Comparison of ENCODE assay signal across 1 cellular context in the genomic region with DNA sequence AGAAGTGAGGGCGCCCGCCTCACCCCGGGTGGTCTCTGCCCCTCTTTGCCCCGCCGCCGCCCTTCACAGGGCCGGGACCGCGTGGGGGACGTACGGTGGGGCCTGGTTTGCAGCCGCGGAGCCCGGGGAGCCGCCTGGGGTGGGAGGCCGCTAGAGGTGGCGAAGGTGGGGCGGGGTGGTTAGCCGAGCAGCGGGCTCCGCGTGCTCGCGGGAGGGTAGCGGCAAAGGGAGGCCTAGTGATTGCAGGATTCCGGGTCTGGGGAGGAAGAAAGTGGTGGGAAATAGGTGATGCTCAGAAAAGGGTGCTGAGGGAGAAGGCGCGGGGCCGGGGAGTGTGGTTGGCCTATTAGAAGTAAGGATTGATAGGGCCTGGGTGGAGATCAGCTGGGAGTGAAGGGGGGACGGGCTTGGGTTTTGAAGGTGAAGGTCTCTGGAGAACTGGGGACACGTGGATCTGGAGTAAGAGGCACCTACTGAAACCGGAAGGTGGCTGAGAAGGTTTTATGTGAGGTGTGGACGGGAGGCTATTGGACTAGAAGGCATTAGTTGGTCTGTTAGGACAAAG.
TF ChIP-seq lines count a peak whose summit lies in the region.

No MANE protein-coding gene starts in this region.

TF ChIP-seq in K562, 482 proteins besides CTCF, POLR2A, EP300 and RAD21 (continued from another document and continues in another):
- 0 out of 2 replicates have a peak, but pooled peaks have one; percentile 85 for TF ChIP-seq TRIM25 (IDR thresholded peaks at IDR 0.05; ENCODE audit: borderline replicate concordance)
- TF ChIP-seq ZNF507 (tag; conservative IDR thresholded peaks at IDR 0.05), result no peak
- TF ChIP-seq EWSR1 (IDR thresholded peaks at IDR 0.05; ENCODE audit: borderline replicate concordance, low read depth, partially characterized antibody), result no peak
- TF ChIP-seq ZNF780A (CRISPR knock-in tag; IDR thresholded peaks at IDR 0.05), result no peak
- TF ChIP-seq POU5F1 (IDR thresholded peaks at IDR 0.05; ENCODE audit: borderline replicate concordance, low read depth, low read length, partially characterized antibody), result no peak
- no peak for TF ChIP-seq ILK (tag; IDR thresholded peaks at IDR 0.05; ENCODE audit: borderline replicate concordance, low read depth)
- no peak for TF ChIP-seq SMARCA5 (IDR thresholded peaks at IDR 0.05)
- no peak for TF ChIP-seq TCF3 (CRISPR knock-in tag; IDR thresholded peaks at IDR 0.05)
- peak in 1 of 2 experiments; percentile 93; a peak in 2 of 4 replicates for TF ChIP-seq SIN3A (IDR thresholded peaks at IDR 0.05; ENCODE audit: borderline replicate concordance in 2 of 2, control insufficient read depth in 1 of 2, low read depth in 2 of 2, low read length in 2 of 2)
- no peak for TF ChIP-seq CBX8 (IDR thresholded peaks at IDR 0.05; ENCODE audit: borderline replicate concordance, extremely low read depth, low read depth, low read length, poor library complexity, severe bottlenecking)
- no peak for TF ChIP-seq CEBPZ (IDR thresholded peaks at IDR 0.05; ENCODE audit: borderline replicate concordance, low read depth, low read length)
- TF ChIP-seq HDAC1 (IDR thresholded peaks at IDR 0.05), result peak in 1 of 2 experiments; percentile 89; a peak in 2 of 4 replicates
- no peak for TF ChIP-seq ZNF707 (CRISPR knock-in tag; conservative IDR thresholded peaks at IDR 0.05)
- no peak for TF ChIP-seq ZNF445 (CRISPR knock-in tag; IDR thresholded peaks at IDR 0.05; ENCODE audit: low read depth)
- no peak for TF ChIP-seq SMARCC2 (IDR thresholded peaks at IDR 0.05; ENCODE audit: low read depth)
- TF ChIP-seq HLTF (IDR thresholded peaks at IDR 0.05), result no peak
- TF ChIP-seq CCAR2 (IDR thresholded peaks at IDR 0.05; ENCODE audit: low read depth, low read length), result no peak
- no peak for TF ChIP-seq HNRNPL (IDR thresholded peaks at IDR 0.05; ENCODE audit: low read depth, low read length)
- no peak for TF ChIP-seq SP2 (IDR thresholded peaks at IDR 0.05; ENCODE audit: extremely low read depth, low read depth, low read length, poor library complexity, severe bottlenecking)
- TF ChIP-seq E2F6 (IDR thresholded peaks at IDR 0.05; ENCODE audit: borderline replicate concordance in 1 of 2, extremely low read depth in 1 of 2, insufficient read depth in 1 of 2, insufficient read length in 1 of 2, low read depth in 1 of 2, low read length in 1 of 2, poor library complexity in 1 of 2, severe bottlenecking in 1 of 2), result peak in 1 of 2 experiments; percentile 82
- TF ChIP-seq KDM1A (IDR thresholded peaks at IDR 0.05), result peak in 1 of 2 experiments; percentile 44; a peak in 1 of 4 replicates
- TF ChIP-seq EGR1 (conservative IDR thresholded peaks at IDR 0.05), result peak; percentile 74
- no peak for TF ChIP-seq CREB1 (IDR thresholded peaks at IDR 0.05)
- no peak for TF ChIP-seq CREB1 (CRISPR knock-in tag; IDR thresholded peaks at IDR 0.05)
- TF ChIP-seq ARNT (IDR thresholded peaks at IDR 0.05), result no peak
- no peak for TF ChIP-seq NONO (IDR thresholded peaks at IDR 0.05; ENCODE audit: low read depth in 2 of 2, low read length in 1 of 2)
- TF ChIP-seq MXI1 (IDR thresholded peaks at IDR 0.05; ENCODE audit: low read depth, low read length), result peak; percentile 43; the same call in 1 of the 2 replicates
- TF ChIP-seq RBBP5 (IDR thresholded peaks at IDR 0.05; ENCODE audit: borderline replicate concordance, insufficient read depth, low read length, poor library complexity, severe bottlenecking), result no peak
- 0 out of 2 replicates have a peak, but pooled peaks have one; percentile 19 for TF ChIP-seq BCOR (IDR thresholded peaks at IDR 0.05)
- TF ChIP-seq CBX3 (IDR thresholded peaks at IDR 0.05; ENCODE audit: borderline replicate concordance in 1 of 2, low read length in 2 of 2), result no peak
- no peak for TF ChIP-seq SAFB (IDR thresholded peaks at IDR 0.05; ENCODE audit: borderline replicate concordance, low read depth, low read length)
- TF ChIP-seq NR3C1 (CRISPR knock-in tag; IDR thresholded peaks at IDR 0.05), result 0 out of 2 replicates have a peak, but pooled peaks have one; percentile 39
- TF ChIP-seq ZNF282 (CRISPR knock-in tag; IDR thresholded peaks at IDR 0.05), result no peak
- TF ChIP-seq, protein P1, sequence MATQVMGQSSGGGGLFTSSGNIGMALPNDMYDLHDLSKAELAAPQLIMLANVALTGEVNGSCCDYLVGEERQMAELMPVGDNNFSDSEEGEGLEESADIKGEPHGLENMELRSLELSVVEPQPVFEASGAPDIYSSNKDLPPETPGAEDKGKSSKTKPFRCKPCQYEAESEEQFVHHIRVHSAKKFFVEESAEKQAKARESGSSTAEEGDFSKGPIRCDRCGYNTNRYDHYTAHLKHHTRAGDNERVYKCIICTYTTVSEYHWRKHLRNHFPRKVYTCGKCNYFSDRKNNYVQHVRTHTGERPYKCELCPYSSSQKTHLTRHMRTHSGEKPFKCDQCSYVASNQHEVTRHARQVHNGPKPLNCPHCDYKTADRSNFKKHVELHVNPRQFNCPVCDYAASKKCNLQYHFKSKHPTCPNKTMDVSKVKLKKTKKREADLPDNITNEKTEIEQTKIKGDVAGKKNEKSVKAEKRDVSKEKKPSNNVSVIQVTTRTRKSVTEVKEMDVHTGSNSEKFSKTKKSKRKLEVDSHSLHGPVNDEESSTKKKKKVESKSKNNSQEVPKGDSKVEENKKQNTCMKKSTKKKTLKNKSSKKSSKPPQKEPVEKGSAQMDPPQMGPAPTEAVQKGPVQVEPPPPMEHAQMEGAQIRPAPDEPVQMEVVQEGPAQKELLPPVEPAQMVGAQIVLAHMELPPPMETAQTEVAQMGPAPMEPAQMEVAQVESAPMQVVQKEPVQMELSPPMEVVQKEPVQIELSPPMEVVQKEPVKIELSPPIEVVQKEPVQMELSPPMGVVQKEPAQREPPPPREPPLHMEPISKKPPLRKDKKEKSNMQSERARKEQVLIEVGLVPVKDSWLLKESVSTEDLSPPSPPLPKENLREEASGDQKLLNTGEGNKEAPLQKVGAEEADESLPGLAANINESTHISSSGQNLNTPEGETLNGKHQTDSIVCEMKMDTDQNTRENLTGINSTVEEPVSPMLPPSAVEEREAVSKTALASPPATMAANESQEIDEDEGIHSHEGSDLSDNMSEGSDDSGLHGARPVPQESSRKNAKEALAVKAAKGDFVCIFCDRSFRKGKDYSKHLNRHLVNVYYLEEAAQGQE (CRISPR knock-in tag; IDR thresholded peaks at IDR 0.05; ENCODE audit: low read depth), result no peak
- TF ChIP-seq, protein P2, sequence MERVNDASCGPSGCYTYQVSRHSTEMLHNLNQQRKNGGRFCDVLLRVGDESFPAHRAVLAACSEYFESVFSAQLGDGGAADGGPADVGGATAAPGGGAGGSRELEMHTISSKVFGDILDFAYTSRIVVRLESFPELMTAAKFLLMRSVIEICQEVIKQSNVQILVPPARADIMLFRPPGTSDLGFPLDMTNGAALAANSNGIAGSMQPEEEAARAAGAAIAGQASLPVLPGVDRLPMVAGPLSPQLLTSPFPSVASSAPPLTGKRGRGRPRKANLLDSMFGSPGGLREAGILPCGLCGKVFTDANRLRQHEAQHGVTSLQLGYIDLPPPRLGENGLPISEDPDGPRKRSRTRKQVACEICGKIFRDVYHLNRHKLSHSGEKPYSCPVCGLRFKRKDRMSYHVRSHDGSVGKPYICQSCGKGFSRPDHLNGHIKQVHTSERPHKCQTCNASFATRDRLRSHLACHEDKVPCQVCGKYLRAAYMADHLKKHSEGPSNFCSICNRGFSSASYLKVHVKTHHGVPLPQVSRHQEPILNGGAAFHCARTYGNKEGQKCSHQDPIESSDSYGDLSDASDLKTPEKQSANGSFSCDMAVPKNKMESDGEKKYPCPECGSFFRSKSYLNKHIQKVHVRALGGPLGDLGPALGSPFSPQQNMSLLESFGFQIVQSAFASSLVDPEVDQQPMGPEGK (CRISPR knock-in tag; IDR thresholded peaks at IDR 0.05; ENCODE audit: borderline replicate concordance), result no peak
- TF ChIP-seq E2F5 (CRISPR knock-in tag; IDR thresholded peaks at IDR 0.05), result no peak
- no peak for TF ChIP-seq PBX2 (CRISPR knock-in tag; IDR thresholded peaks at IDR 0.05; ENCODE audit: low read depth)
- TF ChIP-seq PBX2 (tag; conservative IDR thresholded peaks at IDR 0.05; ENCODE audit: low read depth), result no peak
- TF ChIP-seq TRIM24 (IDR thresholded peaks at IDR 0.05), result 0 out of 4 replicates have a peak, but pooled peaks of 1 of the 2 experiments have one; percentile 16
- TF ChIP-seq GTF2B (IDR thresholded peaks at IDR 0.05; ENCODE audit: extremely low read depth, insufficient read length), result no peak
- 0 out of 2 replicates have a peak, but pooled peaks have one; percentile 51 for TF ChIP-seq LARP7 (IDR thresholded peaks at IDR 0.05)
- TF ChIP-seq NBN (IDR thresholded peaks at IDR 0.05; ENCODE audit: low read depth), result no peak
- TF ChIP-seq, protein P3, sequence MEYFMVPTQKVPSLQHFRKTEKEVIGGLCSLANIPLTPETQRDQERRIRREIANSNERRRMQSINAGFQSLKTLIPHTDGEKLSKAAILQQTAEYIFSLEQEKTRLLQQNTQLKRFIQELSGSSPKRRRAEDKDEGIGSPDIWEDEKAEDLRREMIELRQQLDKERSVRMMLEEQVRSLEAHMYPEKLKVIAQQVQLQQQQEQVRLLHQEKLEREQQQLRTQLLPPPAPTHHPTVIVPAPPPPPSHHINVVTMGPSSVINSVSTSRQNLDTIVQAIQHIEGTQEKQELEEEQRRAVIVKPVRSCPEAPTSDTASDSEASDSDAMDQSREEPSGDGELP (CRISPR knock-in tag; IDR thresholded peaks at IDR 0.05; ENCODE audit: borderline replicate concordance), result peak; percentile 75; the same call in 1 of the 2 replicates
- TF ChIP-seq MIER1 (IDR thresholded peaks at IDR 0.05; ENCODE audit: low read depth), result 0 out of 2 replicates have a peak, but pooled peaks have one; percentile 34
- TF ChIP-seq CREM (IDR thresholded peaks at IDR 0.05; ENCODE audit: low read depth), result no peak
